Comparison of ENCODE assay signal across 18 cellular contexts in genomic region chr9:127789179-127789578, GRCh38. TPM values are rescaled to one million over a fixed set of nuclear protein-coding genes. Genes with fewer than 3 reads are reported as not detected.
DNase-seq lines count a peak whose midpoint lies in the region; ATAC-seq and TF ChIP-seq lines count a peak whose summit lies in the region.
"Had no signal": no experiment of that assay in that cellular context is flagged by ENCODE, and none has a peak within 500 bp of the region (broad histone marks: within the 10 kb centered on the region; RNA-seq: fewer than 3 reads in every experiment).

No MANE protein-coding gene starts in this region.

- peaks cover 67 to 77% (median 74%) of the 10 kb centered on the region in 11 experiments for H3K36me3 ChIP-seq in BLaER1 treated with 17β-estradiol and CSF1 and Interleukin-3, amounts not matched to agents 10 nM and 100 nM
- peaks cover 56% of the 10 kb centered on the region for H3K36me3 ChIP-seq in CD4-positive, alpha-beta memory T cell (ENCODE audit: insufficient read depth, low read length)
- H3K36me3 ChIP-seq in adrenal gland (replicated peaks in 1 of 2) (peaks cover 0 to 65% of the 10 kb centered on the region in 2 donors), mesenchymal stem cell (ENCODE audit: control insufficient read depth in 1 of 2, insufficient read depth in 2 of 2, low read depth in 1 of 2, low read length in 2 of 2) (peaks cover 62 to 67% of the 10 kb centered on the region in 2 experiments)

- H3K27ac ChIP-seq in BLaER1 treated with 17β-estradiol and CSF1 and Interleukin-3, amounts not matched to agents 10 nM and 100 nM: peak overlapping the region in 4 of 11 experiments; percentile 57 to 96 (median 92); a peak in 3 of 22 replicates
- no peak overlapping the region for H3K27ac ChIP-seq in CD4-positive, alpha-beta memory T cell (ENCODE audit: low read depth, low read length)
- H3K27ac ChIP-seq in adrenal gland (peak overlapping the region; percentile 63 to 99 (median 86)), mesenchymal stem cell (ENCODE audit: low read length, poor library complexity, severe bottlenecking) (no peak overlapping the region)
- H3K27ac ChIP-seq: breast epithelium had no signal

- POLR2A ChIA-PET in CD4-positive, alpha-beta memory T cell (lab: Charles Lee; ENCODE audit: partially characterized antibody): interaction anchor here (1.0 to 12.3 kb wide), 5 partner anchors 8 to 128 kb away, joined by 3 to 377 read pairs (median 45); partner anchors contain the start of gene FPGS

- no peak for TF ChIP-seq POLR2A in adrenal gland (IDR thresholded peaks at IDR 0.05)

- H3K79me1 ChIP-seq in mesenchymal stem cell (replicated peaks; ENCODE audit: low read length, poor library complexity, severe bottlenecking): peaks cover 30% of the 10 kb centered on the region

- H2AFZ ChIP-seq in mesenchymal stem cell (ENCODE audit: low read depth, low read length): no peak overlapping the region

- H3K9me3 Mint-ChIP-seq in CD4-positive, alpha-beta memory T cell: no peaks in the 10 kb centered on the region
- H3K9me3 Mint-ChIP-seq: dendritic cell treated with granulocyte-macrophage colony-stimulating factor and Interleukin-4, amounts not matched to agents 40 ng/mL and 50 ng/mL, for 4 days; T-cell had no signal

- peak overlapping the region in 6 of 10 experiments; percentile 6 to 98 (median 95); a peak in 7 of 20 replicates for H3K4me3 ChIP-seq in BLaER1 treated with 17β-estradiol and CSF1 and Interleukin-3, amounts not matched to agents 10 nM and 100 nM
- H3K4me3 ChIP-seq in CD4-positive, alpha-beta memory T cell (ENCODE audit: low read length in 2 of 2): no peak overlapping the region
- H3K4me3 ChIP-seq in adrenal gland (no peak overlapping the region), mesenchymal stem cell (ENCODE audit: insufficient read depth in 1 of 2, low read depth in 1 of 2, low read length in 2 of 2) (no peak overlapping the region)
- H3K4me3 ChIP-seq: breast epithelium had no signal

- H3K36me3 Mint-ChIP-seq in CD4-positive, alpha-beta memory T cell: peaks cover 38 to 50% of the 10 kb centered on the region in 2 donors

- peak overlapping the region; percentile 92 to 100 (median 95); a peak in 21 of 22 replicates for H3K4me2 ChIP-seq in BLaER1 treated with 17β-estradiol and CSF1 and Interleukin-3, amounts not matched to agents 10 nM and 100 nM
- no peak overlapping the region for H3K4me2 ChIP-seq in mesenchymal stem cell (ENCODE audit: low read length, poor library complexity, severe bottlenecking)

- CTCF ChIA-PET in CD4-positive, alpha-beta memory T cell (lab: Charles Lee; ENCODE audit: partially characterized antibody): interaction anchor here (1.2 to 3.7 kb wide), 2 partner anchors 54 to 81 kb away, joined by 4 to 45 read pairs; partner anchors contain the start of gene TOR2A

- H3K27me3 Mint-ChIP-seq in CD4-positive, alpha-beta memory T cell: no peaks in the 10 kb centered on the region
- H3K27me3 Mint-ChIP-seq: dendritic cell treated with granulocyte-macrophage colony-stimulating factor and Interleukin-4, amounts not matched to agents 40 ng/mL and 50 ng/mL, for 4 days; T-cell had no signal

- WGBS in adrenal gland, 4 donors: 68 to 75% (median 71%) methylated on average over 16 to 25 of the region's 25 CpGs
- WGBS in mesenchymal stem cell: 94% methylated on average over 25 of the region's 25 CpGs

- no peak overlapping the region for H4K91ac ChIP-seq in mesenchymal stem cell (ENCODE audit: low read length)

- no peak for DNase-seq in CD4-positive, alpha-beta memory T cell
- peak in 1 of 7 donors; percentile 44 for DNase-seq in adrenal gland
- DNase-seq in mesenchymal stem cell: no peak
- no peak for DNase-seq in retina
- DNase-seq: activated gamma-delta T cell treated with Interleukin-2 at 50 U/mL for 16 hours, foreskin fibroblast, HCEC 1CT, Karpas-422, kidney glomerular epithelial cell, NCI-H1092 treated with DMSO at 0.1 percent for 48 hours, NCI-H510A treated with DMSO at 0.1 percent for 48 hours, SHP77, T-cell had no signal

- H3K4me3 Mint-ChIP-seq in CD4-positive, alpha-beta memory T cell: peak overlapping the region in 2 of 8 donors; percentile 54 to 59
- H3K4me3 Mint-ChIP-seq: dendritic cell treated with granulocyte-macrophage colony-stimulating factor and Interleukin-4, amounts not matched to agents 40 ng/mL and 50 ng/mL, for 4 days had no signal

- H3K14ac ChIP-seq in mesenchymal stem cell (ENCODE audit: low read length in 2 of 2): no peak overlapping the region

- H3K4ac ChIP-seq in mesenchymal stem cell (ENCODE audit: low read depth in 1 of 2, low read length in 2 of 2): no peak overlapping the region

- no peak overlapping the region for H3K23ac ChIP-seq in mesenchymal stem cell (ENCODE audit: low read length in 2 of 2)

- peak overlapping the region; percentile 19 for H4K8ac ChIP-seq in mesenchymal stem cell (ENCODE audit: low read length)

- H3K27ac Mint-ChIP-seq in CD4-positive, alpha-beta memory T cell: peak overlapping the region in 4 of 7 donors; percentile 17 to 78 (median 53)
- H3K27ac Mint-ChIP-seq: dendritic cell treated with granulocyte-macrophage colony-stimulating factor and Interleukin-4, amounts not matched to agents 40 ng/mL and 50 ng/mL, for 4 days; T-cell had no signal

- H3K27me3 ChIP-seq in BLaER1 treated with 17β-estradiol and CSF1 and Interleukin-3, amounts not matched to agents 10 nM and 100 nM: no peaks in the 10 kb centered on the region
- H3K27me3 ChIP-seq in CD4-positive, alpha-beta memory T cell (ENCODE audit: insufficient read depth, low read length): no peaks in the 10 kb centered on the region
- H3K27me3 ChIP-seq in adrenal gland: no peaks in the 10 kb centered on the region
- no peaks in the 10 kb centered on the region for H3K27me3 ChIP-seq in mesenchymal stem cell (ENCODE audit: control insufficient read depth in 1 of 2, insufficient read depth in 1 of 2, low read length in 2 of 2)
- H3K27me3 ChIP-seq: breast epithelium had no signal

- no peak overlapping the region for H2AK5ac ChIP-seq in mesenchymal stem cell (ENCODE audit: low read length, severe bottlenecking)

- ATAC-seq in HG03175 (IDR thresholded peaks at IDR 0.05; ENCODE audit: unreplicated experiment): no peak
- ATAC-seq in esophagus mucosa: no peak
- ATAC-seq: T-cell had no signal

- no peak overlapping the region for H2BK12ac ChIP-seq in mesenchymal stem cell (ENCODE audit: low read length in 2 of 2)

- H3K9me3 ChIP-seq in BLaER1 treated with 17β-estradiol and CSF1 and Interleukin-3, amounts not matched to agents 10 nM and 100 nM (replicated peaks in 1 of 11): no peaks in the 10 kb centered on the region
- no peaks in the 10 kb centered on the region for H3K9me3 ChIP-seq in CD4-positive, alpha-beta memory T cell (ENCODE audit: control insufficient read depth in 1 of 2, low read length in 2 of 2)
- no peaks in the 10 kb centered on the region for H3K9me3 ChIP-seq in adrenal gland (replicated peaks in 1 of 3)
- no peaks in the 10 kb centered on the region for H3K9me3 ChIP-seq in mesenchymal stem cell (ENCODE audit: control insufficient read depth, low read length)
- H3K9me3 ChIP-seq: breast epithelium had no signal

- TF ChIP-seq CTCF in adrenal gland (IDR thresholded peaks at IDR 0.05): no peak

- H3K4me1 Mint-ChIP-seq in CD4-positive, alpha-beta memory T cell: peaks cover 12 to 43% (median 31%) of the 10 kb centered on the region in 4 donors

- peaks cover 70 to 81% (median 79%) of the 10 kb centered on the region in 10 experiments for H3K4me1 ChIP-seq in BLaER1 treated with 17β-estradiol and CSF1 and Interleukin-3, amounts not matched to agents 10 nM and 100 nM
- peaks cover 31% of the 10 kb centered on the region for H3K4me1 ChIP-seq in CD4-positive, alpha-beta memory T cell (ENCODE audit: insufficient read depth, low read length)
- H3K4me1 ChIP-seq in adrenal gland (replicated peaks in 1 of 2) (peaks cover 22 to 68% of the 10 kb centered on the region in 2 donors), mesenchymal stem cell (ENCODE audit: control insufficient read depth, insufficient read depth, low read depth, low read length) (peaks cover 19% of the 10 kb centered on the region)

- intact Hi-C loops in CD4-positive, alpha-beta memory T cell (cut with micrococcal nuclease): loop anchor here (5.0 to 10.0 kb wide), 4 partner anchors 222 to 328 kb away; partner anchors contain the start of genes NAIF1 and SLC25A25
- intact Hi-C loops in adrenal gland (cut with DNase I): no loop called here

- no peak overlapping the region for H2BK5ac ChIP-seq in mesenchymal stem cell (ENCODE audit: low read depth, low read length, poor library complexity, severe bottlenecking)

- peaks cover 50 to 83% (median 81%) of the 10 kb centered on the region in 11 experiments for H4K20me1 ChIP-seq in BLaER1 treated with 17β-estradiol and CSF1 and Interleukin-3, amounts not matched to agents 10 nM and 100 nM

- H2BK120ac ChIP-seq in mesenchymal stem cell (ENCODE audit: low read depth, low read length): no peak overlapping the region

- H2BK15ac ChIP-seq in mesenchymal stem cell (ENCODE audit: low read depth, poor library complexity, severe bottlenecking): no peak overlapping the region

- peak overlapping the region; percentile 24 to 98 (median 95); a peak in 15 of 22 replicates for H3K9ac ChIP-seq in BLaER1 treated with 17β-estradiol and CSF1 and Interleukin-3, amounts not matched to agents 10 nM and 100 nM
- H3K9ac ChIP-seq in mesenchymal stem cell (ENCODE audit: low read length): no peak overlapping the region

- no peak overlapping the region for H3K18ac ChIP-seq in mesenchymal stem cell (ENCODE audit: low read depth in 1 of 2, low read length in 2 of 2)

RNA-seq across cellular contexts. Expression of gene CDK9, which starts 3.3 kb away (rescaled TPM):
- total RNA-seq in CD4-positive, alpha-beta memory T cell: 100 to 1,000 TPM; 127 to 138 TPM
- 10 to 100 TPM; 35.4 to 63.6 TPM for polyA plus RNA-seq in CD4-positive, alpha-beta memory T cell
- 100 to 1,000 TPM in 6 of 8 donors, 10 to 100 TPM in 2; 81.8 to 238 (median 117) TPM for total RNA-seq in adrenal gland
- 100 to 1,000 TPM in 2 of 3 donors, 10 to 100 TPM in 1; 64.0 to 202 (median 166) TPM for polyA plus RNA-seq in adrenal gland
- polyA plus RNA-seq in mesenchymal stem cell (2013, experiment 1 of 2): 44.3 TPM
- polyA plus RNA-seq in mesenchymal stem cell (2013, experiment 2 of 2): 43.0 TPM
- total RNA-seq in esophagus mucosa: 38.3 TPM

RNA-seq across cellular contexts. Expression of gene SH2D3C, which starts 10.7 kb away (rescaled TPM):
- total RNA-seq in CD4-positive, alpha-beta memory T cell: 10 to 100 TPM; 43.4 to 48.6 TPM
- polyA plus RNA-seq in CD4-positive, alpha-beta memory T cell: 10 to 100 TPM in 1 of 2 donors, 1 to 10 TPM in 1; 8.7 to 51.5 TPM
- total RNA-seq in adrenal gland (10 to 100 TPM in 4 of 8 donors, 1 to 10 TPM in 4; 4.4 to 14.2 (median 10.3) TPM), esophagus mucosa (1.9 TPM)
- polyA plus RNA-seq in adrenal gland: 10 to 100 TPM in 2 of 3 donors, 1 to 10 TPM in 1; 2.1 to 27.1 (median 19.1) TPM
- 0.57 TPM for polyA plus RNA-seq in mesenchymal stem cell (2013, experiment 1 of 2)
- polyA plus RNA-seq in mesenchymal stem cell (2013, experiment 2 of 2): 0.58 TPM

RNA-seq across cellular contexts. Expression of gene FPGS, which starts 13.5 kb away (rescaled TPM):
- total RNA-seq in CD4-positive, alpha-beta memory T cell: 100 to 1,000 TPM; 100 to 101 TPM
- 10 to 100 TPM; 49.4 to 54.6 TPM for polyA plus RNA-seq in CD4-positive, alpha-beta memory T cell
- total RNA-seq in adrenal gland: 100 to 1,000 TPM in 5 of 8 donors, 10 to 100 TPM in 3; 58.7 to 359 (median 120) TPM
- polyA plus RNA-seq in adrenal gland: 100 to 1,000 TPM in 2 of 3 donors, 10 to 100 TPM in 1; 59.6 to 176 (median 144) TPM
- polyA plus RNA-seq in mesenchymal stem cell (2013, experiment 1 of 2): 31.6 TPM
- polyA plus RNA-seq in mesenchymal stem cell (2013, experiment 2 of 2): 30.7 TPM
- 28.3 TPM for total RNA-seq in esophagus mucosa

RNA-seq across cellular contexts. Expression of gene TOR2A, which starts 54.1 kb away (rescaled TPM):
- total RNA-seq in CD4-positive, alpha-beta memory T cell: 10 to 100 TPM; 14.3 to 18.4 TPM
- polyA plus RNA-seq in CD4-positive, alpha-beta memory T cell: 10 to 100 TPM; 23.2 to 27.1 TPM
- total RNA-seq in adrenal gland (10 to 100 TPM; 10.8 to 30.6 (median 18.5) TPM), esophagus mucosa (9.5 TPM)
- polyA plus RNA-seq in adrenal gland: 10 to 100 TPM in 2 of 3 donors, 1 to 10 TPM in 1; 4.3 to 16.9 (median 14.6) TPM
- 16.9 TPM for polyA plus RNA-seq in mesenchymal stem cell (2013, experiment 1 of 2)
- 16.5 TPM for polyA plus RNA-seq in mesenchymal stem cell (2013, experiment 2 of 2)

Comparison
In these comparisons a context has a peak if more than half of its experiments do, and no peak if none do; other contexts are left out.
1. H3K27ac ChIP-seq: peak in adrenal gland (5 of 5); none in CD4-positive, alpha-beta memory T cell (single experiment) and mesenchymal stem cell (single experiment).
2. H3K4me3 ChIP-seq: peak in BLaER1 treated with 17β-estradiol and CSF1 and Interleukin-3, amounts not matched to agents 10 nM and 100 nM (6 of 10); none in CD4-positive, alpha-beta memory T cell (0 of 2), adrenal gland (0 of 4) and mesenchymal stem cell (0 of 2).